16 cellular contexts compared by ENCODE assay signal in the genomic region with DNA sequence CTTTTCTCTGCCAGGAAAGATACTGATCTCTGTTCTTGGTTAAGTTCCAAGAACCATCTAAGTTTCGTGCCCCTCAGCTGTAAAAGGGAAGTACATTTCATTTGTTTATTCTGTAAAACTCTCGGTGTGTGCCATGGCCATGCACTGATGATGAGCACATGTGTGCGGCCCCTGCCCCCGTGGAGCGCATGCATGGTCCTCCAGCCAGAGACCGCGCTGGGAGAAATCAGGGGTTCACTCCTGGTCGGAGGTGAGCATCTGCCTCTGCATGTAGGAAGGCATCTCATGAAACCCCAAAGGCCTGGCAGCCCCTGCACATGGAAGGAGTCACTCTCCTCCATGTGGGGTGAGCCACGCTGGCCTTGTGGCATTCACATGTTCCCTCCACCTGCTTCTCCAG.
DNase-seq lines count a peak whose midpoint lies in the region; ATAC-seq and TF ChIP-seq lines count a peak whose summit lies in the region.
"Had no signal": no experiment of that assay in that cellular context is flagged by ENCODE, and none has a peak within 500 bp of the region (broad histone marks: within the 10 kb centered on the region; RNA-seq: fewer than 3 reads in every experiment).

No MANE protein-coding gene starts in this region.

- no peak overlapping the region for H3K4me3 ChIP-seq in right atrium auricular region
- no peak overlapping the region for H3K4me3 ChIP-seq in OCI-LY3 (ENCODE audit: low read length)
- no peak overlapping the region for H3K4me3 ChIP-seq in lower lobe of right lung
- H3K4me3 ChIP-seq: body of pancreas, testis had no signal

- no peaks in the 10 kb centered on the region for H3K79me2 ChIP-seq in OCI-LY3 (ENCODE audit: low read length)

- ATAC-seq in Right ventricle myocardium superior (ENCODE audit: poor library complexity) (peak; percentile 23), lower lobe of right lung (peak in 1 of 2 donors; percentile 24), GM18858 (IDR thresholded peaks at IDR 0.05; ENCODE audit: unreplicated experiment) (no peak)
- no peak for ATAC-seq in activated T-helper 17 cell treated with anti-CD3 and anti-CD28 coated beads, Interleukin-2, amount 50 U/mL, for 72 hours (replicated peaks)
- ATAC-seq: body of pancreas had no signal

- intact Hi-C loops in Right ventricle myocardium superior (cut with DNase I) = no loop called here
- intact Hi-C loops in lower lobe of right lung (cut with DNase I) = no loop called here

- peaks cover 36% of the 10 kb centered on the region for H3K27me3 Mint-ChIP-seq in activated T-helper 17 cell treated with anti-CD3 and anti-CD28 coated beads, Interleukin-2, amount 50 U/mL, for 72 hours

- no peaks in the 10 kb centered on the region for H4K20me1 ChIP-seq in OCI-LY3 (ENCODE audit: insufficient read depth, low read length)

- no peaks in the 10 kb centered on the region for H3K4me1 ChIP-seq in right atrium auricular region
- H3K4me1 ChIP-seq in OCI-LY3 (ENCODE audit: low read length) = peaks cover 13% of the 10 kb centered on the region
- peaks cover 23% of the 10 kb centered on the region for H3K4me1 ChIP-seq in lower lobe of right lung
- H3K4me1 ChIP-seq: body of pancreas, testis had no signal

- DNase-seq in Right ventricle myocardium superior = no peak
- no peak for DNase-seq in right atrium auricular region (ENCODE audit: low spot score)
- DNase-seq in lower lobe of right lung = no peak
- peak; percentile 32 for DNase-seq in ureter (ENCODE audit: low spot score)
- DNase-seq in stimulated activated CD4-positive, alpha-beta T cell treated with anti-CD3 and anti-CD28 coated beads, Interleukin-2, amount 100 ng/mL, for 48 hours = no peak
- DNase-seq: ACHN; activated CD4-positive, alpha-beta memory T cell treated with anti-CD3 and anti-CD28 coated beads, Interleukin-2, amount 10 ng/mL, durations not matched to agents 7 days and 5 days; activated gamma-delta T cell; NCI-H1092 treated with DMSO at 0.1 percent for 48 hours; NCI-H82; T-helper 9 cell had no signal

- no peaks in the 10 kb centered on the region for H3K27me3 ChIP-seq in right atrium auricular region
- H3K27me3 ChIP-seq in OCI-LY3 (ENCODE audit: low read depth, low read length) = peaks cover 1% of the 10 kb centered on the region; the same call in 1 of the 2 replicates
- H3K27me3 ChIP-seq in lower lobe of right lung (ENCODE audit: low read depth) = peaks cover 11% of the 10 kb centered on the region
- H3K27me3 ChIP-seq: body of pancreas, testis had no signal

- H3K9ac ChIP-seq in OCI-LY3 (ENCODE audit: low read length) = no peak overlapping the region

- no peak overlapping the region for H3K27ac ChIP-seq in right atrium auricular region
- H3K27ac ChIP-seq in OCI-LY3 (ENCODE audit: low read length) = no peak overlapping the region
- H3K27ac ChIP-seq in lower lobe of right lung = peak overlapping the region; percentile 24
- H3K27ac ChIP-seq: body of pancreas, testis had no signal

- no peaks in the 10 kb centered on the region for H3K4me1 Mint-ChIP-seq in activated T-helper 17 cell treated with anti-CD3 and anti-CD28 coated beads, Interleukin-2, amount 50 U/mL, for 72 hours

- H3K9me3 Mint-ChIP-seq in activated T-helper 17 cell treated with anti-CD3 and anti-CD28 coated beads, Interleukin-2, amount 50 U/mL, for 72 hours = peaks cover 3% of the 10 kb centered on the region
- H3K9me3 Mint-ChIP-seq: activated CD4-positive, alpha-beta memory T cell treated with anti-CD3 and anti-CD28 coated beads, Interleukin-2, amount 10 ng/mL, durations not matched to agents 7 days and 5 days had no signal

- no peak for TF ChIP-seq CTCF in right atrium auricular region (IDR thresholded peaks at IDR 0.05)
- no peak for TF ChIP-seq CTCF in OCI-LY3 (IDR thresholded peaks at IDR 0.05; ENCODE audit: low read depth, low read length)
- no peak for TF ChIP-seq CTCF in lower lobe of right lung (IDR thresholded peaks at IDR 0.05)

- H3K36me3 Mint-ChIP-seq in activated T-helper 17 cell treated with anti-CD3 and anti-CD28 coated beads, Interleukin-2, amount 50 U/mL, for 72 hours (ENCODE audit: low read depth) = no peaks in the 10 kb centered on the region

- H3K36me3 ChIP-seq in right atrium auricular region (no peaks in the 10 kb centered on the region), OCI-LY3 (replicated peaks; ENCODE audit: low read depth, low read length) (no peaks in the 10 kb centered on the region), lower lobe of right lung (no peaks in the 10 kb centered on the region)

- no peaks in the 10 kb centered on the region for H3K9me3 ChIP-seq in right atrium auricular region
- H3K9me3 ChIP-seq in OCI-LY3 (ENCODE audit: insufficient read depth, low read length) = no peaks in the 10 kb centered on the region
- no peaks in the 10 kb centered on the region for H3K9me3 ChIP-seq in lower lobe of right lung
- H3K9me3 ChIP-seq: body of pancreas, testis had no signal

- H3K4me2 ChIP-seq in OCI-LY3 (ENCODE audit: low read length) = peak overlapping the region; percentile 15; the same call in 1 of the 2 replicates

- no peak overlapping the region for H2AFZ ChIP-seq in OCI-LY3 (ENCODE audit: low read depth, low read length)

- no peak overlapping the region for H3K4me3 Mint-ChIP-seq in activated T-helper 17 cell treated with anti-CD3 and anti-CD28 coated beads, Interleukin-2, amount 50 U/mL, for 72 hours
- H3K4me3 Mint-ChIP-seq: activated CD4-positive, alpha-beta memory T cell treated with anti-CD3 and anti-CD28 coated beads, Interleukin-2, amount 10 ng/mL, durations not matched to agents 7 days and 5 days had no signal

- no peak overlapping the region for H3K27ac Mint-ChIP-seq in activated T-helper 17 cell treated with anti-CD3 and anti-CD28 coated beads, Interleukin-2, amount 50 U/mL, for 72 hours
- H3K27ac Mint-ChIP-seq: activated CD4-positive, alpha-beta memory T cell treated with anti-CD3 and anti-CD28 coated beads, Interleukin-2, amount 10 ng/mL, durations not matched to agents 7 days and 5 days had no signal
